18 cellular contexts compared by ENCODE assay signal in genomic region chr2:129255610-129256313, GRCh38.
"Had no signal": no experiment of that assay in that cellular context is flagged by ENCODE, and none has a peak within 500 bp of the region (broad histone marks: within the 10 kb centered on the region; RNA-seq: fewer than 3 reads in every experiment).

No MANE protein-coding gene starts in this region.

- H3K36me3 Mint-ChIP-seq: type B pancreatic cell had no signal

- H3K4me3 ChIP-seq: colonic mucosa, heart right ventricle, left ventricle myocardium inferior, ovary, psoas muscle, testis had no signal

- H3K27ac ChIP-seq: brain microvascular endothelial cell, colonic mucosa, heart right ventricle, left ventricle myocardium inferior, ovary, psoas muscle, testis had no signal

- DNase-seq: activated CD8-positive, alpha-beta memory T cell treated with anti-CD3 and anti-CD28 coated beads, Interleukin-2, amount 50 U/mL, for 4 hours; activated gamma-delta T cell treated with Interleukin-2 at 50 U/mL for 16 hours; activated T-cell treated with anti-CD3 and anti-CD28 coated beads, Interleukin-2, amount 50 U/mL, for 4 hours; anterior cingulate cortex; brain microvascular endothelial cell; colonic mucosa; heart right ventricle; kidney glomerular epithelial cell; left ventricle myocardium inferior; ovary; psoas muscle; right cardiac atrium; SW 1271; T-helper 2 cell; testis had no signal

- H3K27ac Mint-ChIP-seq: memory B cell, type B pancreatic cell had no signal

- H3K4me1 ChIP-seq: colonic mucosa, heart right ventricle, left ventricle myocardium inferior, psoas muscle, testis had no signal

- H3K4me3 Mint-ChIP-seq: activated T-cell treated with anti-CD3 and anti-CD28 coated beads, Interleukin-2, amount 50 U/mL, for 4 hours; central memory CD8-positive, alpha-beta T cell; memory B cell; type B pancreatic cell had no signal

- H3K27me3 ChIP-seq: brain microvascular endothelial cell, colonic mucosa, heart right ventricle, ovary, testis had no signal

- H3K4me1 Mint-ChIP-seq: central memory CD8-positive, alpha-beta T cell; memory B cell had no signal

- H3K9me3 ChIP-seq: colonic mucosa, ovary, psoas muscle, testis had no signal

- ATAC-seq: activated T-cell treated with anti-CD3 and anti-CD28 coated beads, Interleukin-2, amount 50 U/mL, for 4 hours; psoas muscle had no signal

- H3K36me3 ChIP-seq: brain microvascular endothelial cell, colonic mucosa, heart right ventricle, left ventricle myocardium inferior, ovary had no signal
